Comparison of ENCODE assay signal across 8 cellular contexts in the genomic region with DNA sequence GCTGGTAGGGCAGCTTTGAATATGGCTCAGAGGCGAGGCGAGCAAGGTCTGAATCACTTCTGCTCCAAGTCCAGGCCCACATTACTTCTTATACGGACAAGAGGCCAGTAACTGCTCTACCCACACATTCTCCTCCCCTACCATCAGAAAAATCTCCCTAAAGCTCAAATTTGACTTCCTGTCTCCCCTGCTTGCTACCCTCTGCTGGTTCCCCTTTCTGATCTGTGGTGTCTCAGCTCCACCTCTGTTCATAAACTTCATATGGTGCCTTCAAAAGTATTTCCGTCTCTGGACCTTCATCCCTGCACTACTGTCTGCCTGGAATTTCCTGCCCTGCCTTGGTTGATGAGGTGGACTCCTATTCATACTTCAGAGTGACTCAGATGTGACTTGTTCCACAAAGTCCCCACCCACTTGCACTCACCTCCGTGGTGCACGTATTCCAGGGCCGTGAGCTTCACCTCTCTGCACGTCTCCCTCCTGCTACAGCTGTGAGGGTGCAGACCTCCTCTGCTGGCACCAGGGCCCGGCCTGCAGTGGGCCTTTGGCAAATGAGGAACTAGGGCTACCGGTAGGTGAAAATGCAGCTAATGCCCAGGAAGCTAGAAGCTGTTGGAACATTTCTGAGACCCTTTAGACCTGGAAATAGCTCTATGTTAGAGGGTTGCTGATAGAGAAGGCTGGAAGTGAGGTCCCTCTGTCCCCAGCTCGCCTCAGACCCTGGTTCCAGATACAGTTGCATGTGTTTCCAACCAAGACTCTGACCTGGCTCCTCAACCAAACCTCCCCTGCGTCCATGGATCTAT. TPM values are rescaled to one million over a fixed set of nuclear protein-coding genes. Genes with fewer than 3 reads are reported as not detected.
DNase-seq lines count a peak whose midpoint lies in the region; TF ChIP-seq lines count a peak whose summit lies in the region.

No MANE protein-coding gene starts in this region.

- peak overlapping the region; percentile 72 to 90 (median 86) for H3K27ac ChIP-seq in esophagus squamous epithelium
- no peak overlapping the region for H3K27ac ChIP-seq in thyroid gland

- no peaks in the 10 kb centered on the region for H3K27me3 ChIP-seq in esophagus squamous epithelium
- no peaks in the 10 kb centered on the region for H3K27me3 ChIP-seq in thyroid gland

- intact Hi-C loops in esophagus squamous epithelium (cut with DNase I) (no loop called here), thyroid gland (cut with DNase I) (no loop called here)

- H3K9me3 ChIP-seq in esophagus squamous epithelium (no peaks in the 10 kb centered on the region), thyroid gland (no peaks in the 10 kb centered on the region)

- DNase-seq in GM12865 (ENCODE audit: low read depth): peak; percentile 92
- peak; percentile 90 for DNase-seq in HCEC 1CT
- peak; percentile 94 for DNase-seq in M059J (ENCODE audit: low read depth)
- peak; percentile 46 to 76 for DNase-seq in activated CD4-positive, alpha-beta T cell treated with anti-CD3 and anti-CD28 coated beads, Interleukin-2, amount 50 U/mL, for 24 hours (ENCODE audit: low read depth in 1 of 2, low spot score in 1 of 2)
- DNase-seq in esophagus squamous epithelium (lab: John Stamatoyannopoulos, UW): no peak
- peak; percentile 79 for DNase-seq in stimulated activated CD4-positive, alpha-beta T cell treated with anti-CD3 and anti-CD28 coated beads, Interleukin-2, amount 100 ng/mL, for 4 hours (ENCODE audit: low read depth)
- DNase-seq in NCI-H2107 (lab: John Stamatoyannopoulos, UW): no peak
- no peak for DNase-seq in thyroid gland

- H3K36me3 ChIP-seq in esophagus squamous epithelium (no peaks in the 10 kb centered on the region), thyroid gland (no peaks in the 10 kb centered on the region)

- peak in 1 of 4 donors; percentile 28 for TF ChIP-seq POLR2A in esophagus squamous epithelium (IDR thresholded peaks at IDR 0.05)
- no peak for TF ChIP-seq POLR2A in thyroid gland (IDR thresholded peaks at IDR 0.05)

- H3K4me1 ChIP-seq in esophagus squamous epithelium (peaks cover 0 to 25% (median 6%) of the 10 kb centered on the region in 3 donors), thyroid gland (no peaks in the 10 kb centered on the region)

- H3K4me3 ChIP-seq in GM12865 (ENCODE audit: low read depth, low read length) (peak overlapping the region; percentile 50), esophagus squamous epithelium (peak overlapping the region in 1 of 4 donors; percentile 3), thyroid gland (replicated peaks in 1 of 3) (no peak overlapping the region)

- 28 to 50% methylated on average over 6 to 12 of the region's 12 CpGs for WGBS in esophagus squamous epithelium, 2 donors
- 75 to 80% methylated on average over 12 of the region's 12 CpGs for WGBS in thyroid gland, 2 donors

- no peak for TF ChIP-seq CTCF in GM12865 (IDR thresholded peaks at IDR 0.05; ENCODE audit: insufficient read depth, low read depth, low read length, missing control alignments)
- no peak for TF ChIP-seq CTCF in esophagus squamous epithelium (IDR thresholded peaks at IDR 0.05)
- no peak for TF ChIP-seq CTCF in thyroid gland (IDR thresholded peaks at IDR 0.05)

RNA-seq across cellular contexts. Expression of gene KCMF1, which starts 24.6 kb away (rescaled TPM):
- 52.7 and 81.2 TPM in 2 replicates for total RNA-seq in M059J (2014; rRNA removed; shearing (Covaris generic))
- total RNA-seq in esophagus squamous epithelium (10 to 100 TPM; 35.6 to 50.8 (median 44.5) TPM), thyroid gland (10 to 100 TPM; 39.6 to 44.5 (median 41.3) TPM)

RNA-seq across cellular contexts. Expression of gene TMSB10, which starts 41.0 kb away (rescaled TPM):
- 7,017 and 9,457 TPM in 2 replicates for total RNA-seq in M059J (2014; rRNA removed; shearing (Covaris generic))
- total RNA-seq in esophagus squamous epithelium (1,000 to 10,000 TPM; 2,239 to 4,093 (median 3,173) TPM), thyroid gland (1,000 to 10,000 TPM in 3 of 4 donors, 100 to 1,000 TPM in 1; 958 to 1,745 (median 1,373) TPM)

Comparison
In these comparisons a context has a peak if more than half of its experiments do, and no peak if none do; other contexts are left out.
1. DNase-seq: peak in GM12865 (single experiment), HCEC 1CT (single experiment), M059J (single experiment), activated CD4-positive, alpha-beta T cell treated with anti-CD3 and anti-CD28 coated beads, Interleukin-2, amount 50 U/mL, for 24 hours (2 of 2) and stimulated activated CD4-positive, alpha-beta T cell treated with anti-CD3 and anti-CD28 coated beads, Interleukin-2, amount 100 ng/mL, for 4 hours (single experiment); none in esophagus squamous epithelium (single experiment), NCI-H2107 (single experiment) and thyroid gland (0 of 2).
2. H3K27ac ChIP-seq: peak in esophagus squamous epithelium (4 of 4); none in thyroid gland (0 of 3).